ENCODE assay signal across 9 cellular contexts in genomic region chr2:43605079-43605655, GRCh38. TPM values are rescaled to one million over a fixed set of nuclear protein-coding genes. Genes with fewer than 3 reads are reported as not detected.
A peak's percentile ranks its signal among the peaks of the same experiment; 100 is the strongest.
DNase-seq lines count a peak whose midpoint lies in the region; ATAC-seq, FAIRE-seq and TF ChIP-seq lines count a peak whose summit lies in the region.
"Had no signal": no experiment of that assay in that cellular context is flagged by ENCODE, and none has a peak within 500 bp of the region (broad histone marks: within the 10 kb centered on the region; RNA-seq: fewer than 3 reads in every experiment).

No MANE protein-coding gene starts in this region.

- SMC1A ChIA-PET in GM12878 (lab: Charles Lee; ENCODE audit: uncharacterized antibody, unreplicated experiment), result interaction anchor here (0.7 to 1.3 kb wide), 3 partner anchors 376 to 777 kb away, joined by 3 read pairs; no protein-coding TSS in a partner anchor

- no peak overlapping the region for H3K4me3 ChIP-seq in OCI-LY7 (ENCODE audit: low read depth, low read length, poor library complexity, severe bottlenecking)
- no peak overlapping the region for H3K4me3 ChIP-seq in GM12878
- H3K4me3 ChIP-seq in suprapubic skin, result no peak overlapping the region

- no peak overlapping the region for H3K9ac ChIP-seq in GM12878 (ENCODE audit: control insufficient read depth, insufficient read depth, low read length)

- DNase-seq in D721Med (ENCODE audit: insufficient read length, low spot score) (no peak), HFFc6 (peak; percentile 65), OCI-LY7 (ENCODE audit: low spot score) (peak; percentile 55), GM12878 (ENCODE audit: low read depth, low spot score) (no peak), left colon (no peak), type B pancreatic cell (ENCODE audit: extremely low spot score, unreplicated experiment) (no peak), posterior vena cava (ENCODE audit: low spot score) (no peak), suprapubic skin (ENCODE audit: low spot score in 2 of 2) (no peak)

- H4K20me1 ChIP-seq in OCI-LY7 (ENCODE audit: insufficient read depth, low read length), result no peaks in the 10 kb centered on the region
- H4K20me1 ChIP-seq in GM12878 (ENCODE audit: control insufficient read depth, insufficient read depth), result no peaks in the 10 kb centered on the region

- in situ Hi-C loops in GM12878 (cut with MboI), result no loop called here

- WGBS in GM12878 (ENCODE audit: insufficient coverage, insufficient replicate concordance, low lambda C conversion rate, missing lambda C conversion rate), result 0% methylated on average over 2 of the region's 2 CpGs
- 4% methylated on average over 2 of the region's 2 CpGs for WGBS in suprapubic skin

- intact Hi-C loops in OCI-LY7 (cut with micrococcal nuclease; ENCODE audit: unreplicated experiment), result no loop called here
- intact Hi-C loops in GM12878 (cut with micrococcal nuclease; ENCODE audit: unreplicated experiment), result no loop called here
- intact Hi-C loops in left colon (cut with DNase I, micrococcal nuclease), result no loop called here
- intact Hi-C loops in posterior vena cava (cut with DNase I), result no loop called here

- TF ChIP-seq CTCF in D721Med (IDR thresholded peaks at IDR 0.05; ENCODE audit: insufficient read depth, missing control alignments) (peak; percentile 41), HFFc6 (IDR thresholded peaks at IDR 0.05) (peak; percentile 74), OCI-LY7 (conservative IDR thresholded peaks at IDR 0.05; ENCODE audit: low read length) (peak; percentile 83), GM12878 (IDR thresholded peaks at IDR 0.05 in 2 of 3, conservative IDR thresholded peaks at IDR 0.05 in 1 of 3; ENCODE audit: control insufficient read depth in 2 of 3, extremely low read depth in 1 of 3, insufficient read depth in 1 of 3, low read depth in 3 of 3, low read length in 3 of 3) (peak; percentile 45 to 53 (median 52); a peak in 4 of 6 replicates), type B pancreatic cell (conservative IDR thresholded peaks at IDR 0.05) (peak; percentile 70), suprapubic skin (IDR thresholded peaks at IDR 0.05) (peak in 1 of 2 donors; percentile 24)

- H3K9me3 Mint-ChIP-seq in HFFc6 (no peaks in the 10 kb centered on the region), type B pancreatic cell (no peaks in the 10 kb centered on the region)
- H3K9me3 Mint-ChIP-seq: natural killer cell treated with Interleukin-12 subunit alpha and Interleukin-12 subunit beta and Interleukin-15 and Interleukin-18, amount 100 ng/mL, for 72 hours had no signal

- H3K4me1 ChIP-seq in OCI-LY7 (ENCODE audit: insufficient read depth, low read length, poor library complexity, severe bottlenecking) (no peaks in the 10 kb centered on the region), GM12878 (ENCODE audit: control insufficient read depth, insufficient read depth, low read length) (no peaks in the 10 kb centered on the region), suprapubic skin (no peaks in the 10 kb centered on the region)

- H3K79me2 ChIP-seq in OCI-LY7 (ENCODE audit: insufficient read depth, low read depth, low read length) (no peaks in the 10 kb centered on the region), GM12878 (ENCODE audit: control insufficient read depth, insufficient read depth, low read length) (no peaks in the 10 kb centered on the region)

- H3K9me3 ChIP-seq in OCI-LY7 (ENCODE audit: low read length) (no peaks in the 10 kb centered on the region), GM12878 (replicated peaks; ENCODE audit: control insufficient read depth, insufficient read depth, low read length) (no peaks in the 10 kb centered on the region), suprapubic skin (no peaks in the 10 kb centered on the region)

- no peaks in the 10 kb centered on the region for H3K36me3 ChIP-seq in OCI-LY7 (ENCODE audit: insufficient read depth, low read length)
- no peaks in the 10 kb centered on the region for H3K36me3 ChIP-seq in GM12878 (ENCODE audit: control insufficient read depth in 2 of 2, insufficient read depth in 2 of 2, low read length in 1 of 2)
- H3K36me3 ChIP-seq in suprapubic skin, result no peaks in the 10 kb centered on the region

- POLR2A ChIA-PET in OCI-LY7 (lab: Charles Lee) (no interaction called here), GM12878 (lab: Charles Lee) (no interaction called here)

- H3K4me3 Mint-ChIP-seq in HFFc6 (no peak overlapping the region), type B pancreatic cell (no peak overlapping the region)
- H3K4me3 Mint-ChIP-seq: natural killer cell treated with Interleukin-12 subunit alpha and Interleukin-12 subunit beta and Interleukin-15 and Interleukin-18, amount 100 ng/mL, for 72 hours had no signal

- H3K27me3 Mint-ChIP-seq in HFFc6 (ENCODE audit: insufficient read depth), result peaks cover 6% of the 10 kb centered on the region
- H3K27me3 Mint-ChIP-seq in type B pancreatic cell, result no peaks in the 10 kb centered on the region

- H3K4me1 Mint-ChIP-seq in HFFc6 (ENCODE audit: low read depth), result no peaks in the 10 kb centered on the region
- H3K4me1 Mint-ChIP-seq in type B pancreatic cell (ENCODE audit: unreplicated experiment), result peaks cover 9% of the 10 kb centered on the region

- no peaks in the 10 kb centered on the region for H3K9me2 ChIP-seq in OCI-LY7 (ENCODE audit: insufficient read depth, low read length)

- BruUV-seq in OCI-LY7 (replicated peaks; lab: Mats Ljungman, UMichigan), result no TSS peak
- BruUV-seq in GM12878 (replicated peaks; lab: Mats Ljungman, UMichigan), result no TSS peak

- H3K4me2 ChIP-seq in OCI-LY7 (ENCODE audit: low read length) (no peak overlapping the region), GM12878 (ENCODE audit: control insufficient read depth, insufficient read depth) (no peak overlapping the region)

- RAD21 ChIA-PET in GM12878 (lab: Charles Lee; ENCODE audit: unreplicated experiment), result no interaction called here

- TF ChIP-seq POLR2A in GM12878 (IDR thresholded peaks at IDR 0.05; ENCODE audit: low read depth, low read length) (no peak), suprapubic skin (IDR thresholded peaks at IDR 0.05) (no peak)

- no peak overlapping the region for H3K27ac Mint-ChIP-seq in HFFc6
- no peak overlapping the region for H3K27ac Mint-ChIP-seq in type B pancreatic cell
- H3K27ac Mint-ChIP-seq: natural killer cell treated with Interleukin-12 subunit alpha and Interleukin-12 subunit beta and Interleukin-15 and Interleukin-18, amount 100 ng/mL, for 72 hours had no signal

- H3K36me3 Mint-ChIP-seq in HFFc6 (ENCODE audit: low read depth), result no peaks in the 10 kb centered on the region
- H3K36me3 Mint-ChIP-seq in type B pancreatic cell, result no peaks in the 10 kb centered on the region
- H3K36me3 Mint-ChIP-seq: natural killer cell treated with Interleukin-12 subunit alpha and Interleukin-12 subunit beta and Interleukin-15 and Interleukin-18, amount 100 ng/mL, for 72 hours had no signal

- H3K27me3 ChIP-seq in GM12878 (replicated peaks in 1 of 2; ENCODE audit: control insufficient read depth in 2 of 2, insufficient read depth in 2 of 2, low read length in 1 of 2), result no peaks in the 10 kb centered on the region
- no peaks in the 10 kb centered on the region for H3K27me3 ChIP-seq in suprapubic skin

- no peak for FAIRE-seq in D721Med (lab: Jason Lieb, UNC)
- peak; percentile 23 for FAIRE-seq in GM12878 (lab: Jason Lieb, UNC)

- H2AFZ ChIP-seq in OCI-LY7 (ENCODE audit: low read length), result no peak overlapping the region
- H2AFZ ChIP-seq in GM12878 (ENCODE audit: control insufficient read depth, low read depth, low read length), result no peak overlapping the region

- ATAC-seq in GM12878 (peak; percentile 89), left colon (peak; percentile 55)

- TF ChIP-seq RAD21 in GM12878 (IDR thresholded peaks at IDR 0.05; ENCODE audit: insufficient read depth, low read depth, low read length), result peak; percentile 41; the same call in 1 of the 2 replicates

- TF ChIP-seq EP300 in GM12878 (IDR thresholded peaks at IDR 0.05; ENCODE audit: borderline replicate concordance in 1 of 2, control insufficient read depth in 1 of 2, low read depth in 2 of 2, low read length in 2 of 2) (no peak), suprapubic skin (IDR thresholded peaks at IDR 0.05) (no peak)

- no peak overlapping the region for H3K27ac ChIP-seq in OCI-LY7 (ENCODE audit: low read depth, low read length, poor library complexity, severe bottlenecking)
- no peak overlapping the region for H3K27ac ChIP-seq in GM12878 (ENCODE audit: control insufficient read depth, insufficient read depth)
- H3K27ac ChIP-seq in suprapubic skin, result no peak overlapping the region

- CTCF ChIA-PET in OCI-LY7 (lab: Charles Lee; ENCODE audit: unreplicated experiment) (no interaction called here), GM12878 (lab: Yijun Ruan, JAX) (interaction anchor here (0.8 to 2.6 kb wide), 8 partner anchors 8 to 777 kb away, joined by 3 to 17 read pairs (median 3); no protein-coding TSS in a partner anchor)

RNA-seq across cellular contexts. Expression of gene THADA, which starts 9.3 kb away (rescaled TPM):
- 10 to 100 TPM; 14.3 to 20.5 (median 17.3) TPM for total RNA-seq in HFFc6 (2021; fragmentation: NEBNext Ultra II Directional; extraction: Animal tissue kit (Norgen Biotek cat#: 25700))
- 31.2 and 32.0 TPM in 2 replicates for total RNA-seq in OCI-LY7 (2014; rRNA removed; shearing (Covaris generic))
- 30.1 and 32.3 TPM in 2 replicates for total RNA-seq in OCI-LY7 (2022)
- 137 and 153 TPM in 2 replicates for total RNA-seq in GM12878 (2013; cell fraction: nucleolus; rRNA removed)
- total RNA-seq in GM12878 (2014; rRNA removed), result 24.5 and 28.4 TPM in 2 replicates
- total RNA-seq in GM12878 (2014; rRNA removed; fragmentation: Illumina TruSeq; extraction: Trizol), result 22.7 and 28.0 TPM in 2 replicates
- 32.6 and 33.2 TPM in 2 replicates for total RNA-seq in GM12878 (2021)
- polyA plus RNA-seq in GM12878 (2011; ENCODE audit: low read depth), result 9.0 TPM
- 22.2 and 23.6 TPM in 2 replicates for polyA plus RNA-seq in GM12878 (2011; rRNA removed)
- 28.3 and 29.9 TPM in 2 replicates for polyA plus RNA-seq in GM12878 (2011; cell fraction: cytosol; rRNA removed)
- polyA plus RNA-seq in GM12878 (2011; cell fraction: nucleus; rRNA removed), result 54.5 and 75.9 TPM in 2 replicates
- polyA plus RNA-seq in GM12878 (2012), result 10.3 and 10.9 TPM in 2 replicates
- polyA plus RNA-seq in GM12878 (2014; fragmentation: Illumina TruSeq; extraction: Trizol), result 21.6 and 24.5 TPM in 2 replicates
- polyA plus RNA-seq in GM12878 (2014; fragmentation: Nextera tagmentation; extraction: Ambion mirVana), result 10 to 100 TPM; 17.0 to 17.5 TPM
- 14.6 and 17.9 TPM in 2 replicates for polyA plus RNA-seq in GM12878 (2014; rRNA removed)
- 10 to 100 TPM; 26.4 to 29.2 TPM for polyA plus RNA-seq in GM12878 (2016; fragmentation: Nextera tagmentation; extraction: Ambion mirVana)
- 102 and 124 TPM in 2 replicates for polyA minus RNA-seq in GM12878 (2011; rRNA and poly(A)+ RNA removed)
- 20.2 and 22.7 TPM in 2 replicates for polyA minus RNA-seq in GM12878 (2011; cell fraction: cytosol; rRNA and poly(A)+ RNA removed)
- polyA minus RNA-seq in GM12878 (2011; cell fraction: nucleus; rRNA and poly(A)+ RNA removed), result 56.2 and 102 TPM in 2 replicates
- total RNA-seq in left colon, result 10 to 100 TPM; 18.7 to 20.3 TPM
- 35.6 and 59.8 TPM in 2 replicates for total RNA-seq in type B pancreatic cell (ENCODE audit: low replicate concordance)
- 10 to 100 TPM; 29.9 to 30.7 TPM for total RNA-seq in posterior vena cava
- total RNA-seq in suprapubic skin, result 10 to 100 TPM; 26.2 to 58.3 (median 29.7) TPM

RNA-seq across cellular contexts. Expression of gene PLEKHH2, which starts 31.9 kb away (rescaled TPM):
- total RNA-seq in HFFc6 (2021; fragmentation: NEBNext Ultra II Directional; extraction: Animal tissue kit (Norgen Biotek cat#: 25700)), result under 1 TPM in 5 of 6 experiments, not detected in 1; 0.09 to 0.33 (median 0.24) TPM
- 0.88 and 1.5 TPM in 2 replicates for total RNA-seq in OCI-LY7 (2014; rRNA removed; shearing (Covaris generic))
- total RNA-seq in OCI-LY7 (2022) (1.1 and 2.6 TPM in 2 replicates), GM12878 (2014; rRNA removed) (not detected in 2 replicates), GM12878 (2014; rRNA removed; fragmentation: Illumina TruSeq; extraction: Trizol) (not detected in 2 replicates), GM12878 (2021) (not detected in 2 replicates), left colon (1 to 10 TPM; 3.9 to 8.3 TPM), type B pancreatic cell (ENCODE audit: low replicate concordance) (0.81 and 3.5 TPM in 2 replicates), posterior vena cava (10 to 100 TPM; 19.9 to 22.8 TPM), suprapubic skin (10 to 100 TPM in 2 of 4 donors, 1 to 10 TPM in 2; 6.8 to 77.3 (median 11.5) TPM)
- not detected in 2 replicates for total RNA-seq in GM12878 (2013; cell fraction: nucleolus; rRNA removed)
- polyA plus RNA-seq in GM12878 (2011; ENCODE audit: low read depth), result 0.07 TPM
- polyA plus RNA-seq in GM12878 (2011; rRNA removed) (not detected in 2 replicates), GM12878 (2014; fragmentation: Illumina TruSeq; extraction: Trizol) (not detected in 2 replicates), GM12878 (2014; fragmentation: Nextera tagmentation; extraction: Ambion mirVana) (not detected), GM12878 (2014; rRNA removed) (not detected in 2 replicates), GM12878 (2016; fragmentation: Nextera tagmentation; extraction: Ambion mirVana) (not detected)
- not detected in 2 replicates for polyA plus RNA-seq in GM12878 (2011; cell fraction: cytosol; rRNA removed)
- 0.01 TPM in 1 of 2 replicates, not detected in the other for polyA plus RNA-seq in GM12878 (2011; cell fraction: nucleus; rRNA removed)
- polyA plus RNA-seq in GM12878 (2012), result 0.14 and 0.24 TPM in 2 replicates
- not detected in 2 replicates for polyA minus RNA-seq in GM12878 (2011; rRNA and poly(A)+ RNA removed)
- polyA minus RNA-seq in GM12878 (2011; cell fraction: cytosol; rRNA and poly(A)+ RNA removed), result not detected in 2 replicates
- polyA minus RNA-seq in GM12878 (2011; cell fraction: nucleus; rRNA and poly(A)+ RNA removed), result not detected in 2 replicates

Comparison
In these comparisons a context has a peak if more than half of its experiments do, and no peak if none do; other contexts are left out.
1. DNase-seq: peak in HFFc6 (single experiment) and OCI-LY7 (single experiment); none in D721Med (single experiment), GM12878 (single experiment), left colon (0 of 2), type B pancreatic cell (single experiment), posterior vena cava (single experiment) and suprapubic skin (0 of 2).